ENCODE assay signal across 8 cellular contexts in genomic region chr6:167217951-167218759, GRCh38.
DNase-seq lines count a peak whose midpoint lies in the region; ATAC-seq and FAIRE-seq lines count a peak whose summit lies in the region.
"Not testable (repeated sequence)": the region's sequence is repeated elsewhere in the genome, so short reads cannot be mapped to it uniquely, and the experiment has no call there.

No MANE protein-coding gene starts in this region.

- peak; percentile 95 for FAIRE-seq in colon (lab: Jason Lieb, UNC)

- not testable (repeated sequence) for H3K27ac Mint-ChIP-seq in CD4-positive, alpha-beta memory T cell

- intact Hi-C loops in CD4-positive, alpha-beta memory T cell (cut with micrococcal nuclease), result not testable (repeated sequence)

- not testable (repeated sequence) for H3K27me3 Mint-ChIP-seq in CD4-positive, alpha-beta memory T cell

- ATAC-seq in GM19438 (IDR thresholded peaks at IDR 0.05; ENCODE audit: low read depth, unreplicated experiment), result peak; percentile 81
- ATAC-seq in HG03460 (IDR thresholded peaks at IDR 0.05; ENCODE audit: unreplicated experiment), result peak; percentile 81

- not testable (repeated sequence) for H3K36me3 Mint-ChIP-seq in CD4-positive, alpha-beta memory T cell

- not testable (repeated sequence) for H3K4me1 Mint-ChIP-seq in CD4-positive, alpha-beta memory T cell

- CTCF ChIA-PET in CD4-positive, alpha-beta memory T cell (lab: Charles Lee; ENCODE audit: partially characterized antibody), result interaction anchor here (0.8 to 1.3 kb wide), 2 partner anchors 133 to 134 kb away, joined by 3 to 5 read pairs; no protein-coding TSS in a partner anchor

- POLR2A ChIA-PET in CD4-positive, alpha-beta memory T cell (lab: Charles Lee; ENCODE audit: partially characterized antibody), result not testable (repeated sequence)

- H3K9me3 Mint-ChIP-seq in CD4-positive, alpha-beta memory T cell, result not testable (repeated sequence)

- H3K4me1 ChIP-seq in CD4-positive, alpha-beta memory T cell (ENCODE audit: insufficient read depth, low read length), result not testable (repeated sequence)

- not testable (repeated sequence) for H3K27ac ChIP-seq in CD4-positive, alpha-beta memory T cell (ENCODE audit: low read depth, low read length)

- H3K36me3 ChIP-seq in CD4-positive, alpha-beta memory T cell (ENCODE audit: insufficient read depth, low read length), result not testable (repeated sequence)

- peak in 4 of 5 donors; percentile 24 to 49 (median 40) for DNase-seq in CD4-positive, alpha-beta memory T cell
- DNase-seq in NCI-H774 (lab: John Stamatoyannopoulos, UW) (peak; percentile 33), islet precursor cell (peak; percentile 56), smooth muscle cell of the brain vasculature (ENCODE audit: low read depth, low spot score) (peak; percentile 2)
- peak; percentile 22 for DNase-seq in activated CD4-positive, alpha-beta T cell treated with anti-CD3 and anti-CD28 coated beads, Interleukin-2, amount 50 U/mL, for 1 hour

- not testable (repeated sequence) for H3K27me3 ChIP-seq in CD4-positive, alpha-beta memory T cell (ENCODE audit: insufficient read depth, low read length)

- not testable (repeated sequence) for H3K4me3 ChIP-seq in CD4-positive, alpha-beta memory T cell (ENCODE audit: low read length in 2 of 2)

- not testable (repeated sequence) for H3K9me3 ChIP-seq in CD4-positive, alpha-beta memory T cell (ENCODE audit: control insufficient read depth in 1 of 2, low read length in 2 of 2)

- H3K4me3 Mint-ChIP-seq in CD4-positive, alpha-beta memory T cell, result not testable (repeated sequence)

Comparison
In these comparisons a context has a peak if more than half of its experiments do, and no peak if none do; other contexts are left out.
1. DNase-seq: peak in every context shown above with its lines; median percentile 56 in islet precursor cell; 40 in CD4-positive, alpha-beta memory T cell; 33 in NCI-H774; 22 in activated CD4-positive, alpha-beta T cell treated with anti-CD3 and anti-CD28 coated beads, Interleukin-2, amount 50 U/mL, for 1 hour; 2 in smooth muscle cell of the brain vasculature.